Comparison of ENCODE assay signal across 8 cellular contexts in genomic region chr20:63178889-63179751, GRCh38. TPM values are rescaled to one million over a fixed set of nuclear protein-coding genes. Genes with fewer than 3 reads are reported as not detected.
DNase-seq lines count a peak whose midpoint lies in the region; ATAC-seq and TF ChIP-seq lines count a peak whose summit lies in the region.

No MANE protein-coding gene starts in this region.

- no peak for TF ChIP-seq EP300 in upper lobe of left lung (IDR thresholded peaks at IDR 0.05)

- H4K20me1 ChIP-seq in fibroblast of lung (ENCODE audit: control insufficient read depth, extremely low read depth, insufficient read depth, low read length), result no peaks in the 10 kb centered on the region

- no peaks in the 10 kb centered on the region for H3K79me2 ChIP-seq in fibroblast of lung (ENCODE audit: control insufficient read depth, insufficient read depth, low read length)

- DNase-seq in CD4-positive, CD25-positive, alpha-beta regulatory T cell, result peak; percentile 41 to 64 (median 54)
- DNase-seq in H7 (peak; percentile 93), NCI-H82 (lab: John Stamatoyannopoulos, UW) (peak; percentile 89), activated T-cell treated with anti-CD3 and anti-CD28 coated beads for 48 hours (ENCODE audit: low read depth) (peak; percentile 58), fibroblast of lung (ENCODE audit: low read depth in 2 of 2) (peak in 1 of 2 donors; percentile 6), osteocyte (ENCODE audit: extremely low spot score, unreplicated experiment) (no peak), upper lobe of left lung (peak in 1 of 2 donors; percentile 87)

- H3K27me3 ChIP-seq in CD4-positive, CD25-positive, alpha-beta regulatory T cell (ENCODE audit: control insufficient read depth, insufficient read depth, low read length), result no peaks in the 10 kb centered on the region
- H3K27me3 ChIP-seq in H7 (ENCODE audit: control insufficient read depth, insufficient read depth, low read length) (peaks cover 45% of the 10 kb centered on the region), fibroblast of lung (ENCODE audit: control insufficient read depth, insufficient read depth, low read length) (peaks cover 45% of the 10 kb centered on the region), upper lobe of left lung (peaks cover 0 to 70% (median 48%) of the 10 kb centered on the region in 4 donors)

- H3K4me3 ChIP-seq in CD4-positive, CD25-positive, alpha-beta regulatory T cell (ENCODE audit: low read depth, low read length), result no peak overlapping the region
- peak overlapping the region; percentile 53 for H3K4me3 ChIP-seq in H7 (ENCODE audit: insufficient read depth, low read depth, low read length)
- H3K4me3 ChIP-seq in fibroblast of lung (replicated peaks in 1 of 4; ENCODE audit: control extremely low read depth in 1 of 4, insufficient read depth in 1 of 4, low read depth in 3 of 4, low read length in 4 of 4), result no peak overlapping the region
- peak overlapping the region in 3 of 4 donors; percentile 20 to 36 (median 30) for H3K4me3 ChIP-seq in upper lobe of left lung

- H3K4me2 ChIP-seq in fibroblast of lung (ENCODE audit: extremely low read depth, insufficient read depth, low read length), result no peak overlapping the region

- peaks cover 0 to 16% (median 5%) of the 10 kb centered on the region in 4 donors for H3K4me1 Mint-ChIP-seq in CD4-positive, CD25-positive, alpha-beta regulatory T cell
- H3K4me1 Mint-ChIP-seq in osteocyte (ENCODE audit: unreplicated experiment), result peaks cover 9% of the 10 kb centered on the region

- H3K36me3 Mint-ChIP-seq in CD4-positive, CD25-positive, alpha-beta regulatory T cell, result no peaks in the 10 kb centered on the region
- no peaks in the 10 kb centered on the region for H3K36me3 Mint-ChIP-seq in osteocyte (ENCODE audit: unreplicated experiment)

- 0 to 2% methylated on average over 2 to 20 of the region's 74 CpGs for WGBS in upper lobe of left lung, 2 donors

- no peaks in the 10 kb centered on the region for H3K36me3 ChIP-seq in CD4-positive, CD25-positive, alpha-beta regulatory T cell (ENCODE audit: control insufficient read depth, insufficient read depth, low read length)
- H3K36me3 ChIP-seq in H7 (replicated peaks; ENCODE audit: control insufficient read depth, insufficient read depth, low read length) (no peaks in the 10 kb centered on the region), fibroblast of lung (ENCODE audit: control insufficient read depth, insufficient read depth, low read length) (no peaks in the 10 kb centered on the region), upper lobe of left lung (no peaks in the 10 kb centered on the region)

- no peak for TF ChIP-seq POLR2A in upper lobe of left lung (IDR thresholded peaks at IDR 0.05)

- peaks cover 11% of the 10 kb centered on the region for H3K4me1 ChIP-seq in CD4-positive, CD25-positive, alpha-beta regulatory T cell (ENCODE audit: control insufficient read depth, insufficient read depth, low read length, poor library complexity, severe bottlenecking)
- H3K4me1 ChIP-seq in fibroblast of lung (ENCODE audit: control insufficient read depth, extremely low read depth, insufficient read depth, low read length) (no peaks in the 10 kb centered on the region), upper lobe of left lung (peaks cover 25 to 50% (median 27%) of the 10 kb centered on the region in 4 donors)

- peaks cover 35% of the 10 kb centered on the region for H3K27me3 Mint-ChIP-seq in CD4-positive, CD25-positive, alpha-beta regulatory T cell
- H3K27me3 Mint-ChIP-seq in osteocyte (ENCODE audit: unreplicated experiment), result peaks cover 55% of the 10 kb centered on the region

- TF ChIP-seq CTCF in fibroblast of lung (conservative IDR thresholded peaks at IDR 0.05 in 1 of 2, IDR thresholded peaks at IDR 0.05 in 1 of 2; ENCODE audit: low read depth in 1 of 2, low read length in 2 of 2) (peak; percentile 24 to 28), osteocyte (IDR thresholded peaks at IDR 0.05) (peak; percentile 48), upper lobe of left lung (IDR thresholded peaks at IDR 0.05) (peak in 3 of 6 experiments; percentile 18 to 39 (median 27))

- H3K9ac ChIP-seq in fibroblast of lung (ENCODE audit: insufficient read depth, low read length), result no peak overlapping the region

- peaks cover 0 to 2% (median 0%) of the 10 kb centered on the region in 7 donors for H3K9me3 Mint-ChIP-seq in CD4-positive, CD25-positive, alpha-beta regulatory T cell
- H3K9me3 Mint-ChIP-seq in osteocyte (ENCODE audit: unreplicated experiment), result no peaks in the 10 kb centered on the region

- H3K27ac ChIP-seq in CD4-positive, CD25-positive, alpha-beta regulatory T cell (ENCODE audit: insufficient read depth, low read length, poor library complexity, severe bottlenecking), result no peak overlapping the region
- no peak overlapping the region for H3K27ac ChIP-seq in fibroblast of lung (ENCODE audit: insufficient read depth, low read length)
- H3K27ac ChIP-seq in upper lobe of left lung, result no peak overlapping the region

- H2AFZ ChIP-seq in fibroblast of lung (ENCODE audit: low read length), result no peak overlapping the region

- peak; percentile 72 to 74 for ATAC-seq in CD4-positive, CD25-positive, alpha-beta regulatory T cell (ENCODE audit: low read depth in 2 of 2)
- ATAC-seq in upper lobe of left lung (ENCODE audit: low FRiP score in 2 of 2) (no peak), HG03469 (IDR thresholded peaks at IDR 0.05; ENCODE audit: unreplicated experiment) (no peak)

- H3K9me3 ChIP-seq in CD4-positive, CD25-positive, alpha-beta regulatory T cell (ENCODE audit: control insufficient read depth in 2 of 2, low read length in 2 of 2), result no peaks in the 10 kb centered on the region
- H3K9me3 ChIP-seq in fibroblast of lung (ENCODE audit: control insufficient read depth, insufficient read depth, low read depth, low read length) (no peaks in the 10 kb centered on the region), upper lobe of left lung (no peaks in the 10 kb centered on the region)

- H3K27ac Mint-ChIP-seq in CD4-positive, CD25-positive, alpha-beta regulatory T cell, result no peak overlapping the region
- no peak overlapping the region for H3K27ac Mint-ChIP-seq in osteocyte (ENCODE audit: unreplicated experiment)

- H3K4me3 Mint-ChIP-seq in CD4-positive, CD25-positive, alpha-beta regulatory T cell, result peak overlapping the region in 3 of 4 donors; percentile 67 to 92 (median 75)
- H3K4me3 Mint-ChIP-seq in osteocyte (ENCODE audit: unreplicated experiment), result peak overlapping the region; percentile 42

RNA-seq across cellular contexts. Expression of gene YTHDF1, which starts 36.8 kb away (rescaled TPM):
- total RNA-seq in CD4-positive, CD25-positive, alpha-beta regulatory T cell, result 37.9 TPM
- polyA plus RNA-seq in CD4-positive, CD25-positive, alpha-beta regulatory T cell, result 10 to 100 TPM; 28.5 to 38.4 (median 32.2) TPM
- total RNA-seq in H7 (2014; rRNA removed; shearing (Covaris generic)), result 32.6 and 36.0 TPM in 2 replicates
- total RNA-seq in fibroblast of lung (12.8 and 16.3 TPM in 2 replicates), osteocyte (44.9 and 46.8 TPM in 2 replicates), upper lobe of left lung (10 to 100 TPM; 29.3 to 42.1 (median 31.6) TPM)
- polyA plus RNA-seq in fibroblast of lung, result 25.9 and 29.2 TPM in 2 replicates
- polyA plus RNA-seq in fibroblast of lung (2012), result 21.3 and 24.9 TPM in 2 replicates
- 14.6 and 29.9 TPM in 2 replicates for polyA minus RNA-seq in fibroblast of lung (ENCODE audit: low replicate concordance)

RNA-seq across cellular contexts. Expression of gene BIRC7, which starts 56.6 kb away (rescaled TPM):
- not detected for total RNA-seq in CD4-positive, CD25-positive, alpha-beta regulatory T cell
- polyA plus RNA-seq in CD4-positive, CD25-positive, alpha-beta regulatory T cell, result not detected
- 0.26 TPM in 1 of 2 replicates, not detected in the other for total RNA-seq in H7 (2014; rRNA removed; shearing (Covaris generic))
- total RNA-seq in fibroblast of lung, result not detected in 2 replicates
- not detected in 2 replicates for polyA plus RNA-seq in fibroblast of lung
- polyA plus RNA-seq in fibroblast of lung (2012), result not detected in 2 replicates
- not detected in 2 replicates for polyA minus RNA-seq in fibroblast of lung (ENCODE audit: low replicate concordance)
- not detected in 2 replicates for total RNA-seq in osteocyte
- total RNA-seq in upper lobe of left lung, result 10 to 100 TPM in 1 of 6 donors, 1 to 10 TPM in 3, not detected in 2; 1.3 to 15.0 (median 2.8) TPM

Comparison
In these comparisons a context has a peak if more than half of its experiments do, and no peak if none do; other contexts are left out.
1. ATAC-seq: peak in CD4-positive, CD25-positive, alpha-beta regulatory T cell (2 of 2); none in upper lobe of left lung (0 of 2) and HG03469 (single experiment).
2. H3K4me3 ChIP-seq: peak in H7 (single experiment) and upper lobe of left lung (3 of 4); none in CD4-positive, CD25-positive, alpha-beta regulatory T cell (single experiment) and fibroblast of lung (0 of 4).